In genomic region chr5:165525268-165525667, GRCh38 we compare ENCODE assay signal across 1 cellular context.
TF ChIP-seq lines count a peak whose summit lies in the region.

No MANE protein-coding gene starts in this region.

TF ChIP-seq in GM23338, 12 proteins besides CTCF, POLR2A, EP300 and RAD21 (continued from another document):
- no peak for TF ChIP-seq ZNF462 (CRISPR knock-in tag; IDR thresholded peaks at IDR 0.05)
- no peak for TF ChIP-seq REST (IDR thresholded peaks at IDR 0.05; ENCODE audit: unreplicated experiment)
